ENCODE assay signal across 7 cellular contexts in genomic region chr16:10918294-10919002, GRCh38. TPM values are rescaled to one million over a fixed set of nuclear protein-coding genes. Genes with fewer than 3 reads are reported as not detected.
DNase-seq lines count a peak whose midpoint lies in the region; ATAC-seq and TF ChIP-seq lines count a peak whose summit lies in the region.

No MANE protein-coding gene starts in this region.

- H3K27me3 ChIP-seq in RWPE2 (ENCODE audit: insufficient read depth, poor library complexity, severe bottlenecking) (no peaks in the 10 kb centered on the region), gastroesophageal sphincter (no peaks in the 10 kb centered on the region)

- TF ChIP-seq POLR2A in GM15510 (IDR thresholded peaks at IDR 0.05; ENCODE audit: borderline replicate concordance, extremely low read depth, insufficient read length) (peak; percentile 16), gastroesophageal sphincter (IDR thresholded peaks at IDR 0.05) (no peak)

- ATAC-seq in RWPE2 (ENCODE audit: low read depth) (peak; percentile 87), gastroesophageal sphincter (peak; percentile 90)

- no peak overlapping the region for H3K4me3 ChIP-seq in RWPE2 (ENCODE audit: severe bottlenecking)
- peak overlapping the region in 1 of 2 donors; percentile 27 for H3K4me3 ChIP-seq in gastroesophageal sphincter

- no peaks in the 10 kb centered on the region for H3K9me3 ChIP-seq in RWPE2 (ENCODE audit: severe bottlenecking)
- H3K9me3 ChIP-seq in gastroesophageal sphincter: no peaks in the 10 kb centered on the region

- H3K27ac ChIP-seq in RWPE2 (ENCODE audit: poor library complexity, severe bottlenecking) (no peak overlapping the region), gastroesophageal sphincter (peak overlapping the region in 3 of 4 donors; percentile 53 to 58 (median 53))

- no peak for TF ChIP-seq EP300 in gastroesophageal sphincter (IDR thresholded peaks at IDR 0.05)

- no peaks in the 10 kb centered on the region for H3K4me1 ChIP-seq in RWPE2 (ENCODE audit: insufficient read depth, poor library complexity, severe bottlenecking)
- peaks cover 0 to 57% (median 25%) of the 10 kb centered on the region in 3 donors for H3K4me1 ChIP-seq in gastroesophageal sphincter

- DNase-seq in M059J (ENCODE audit: low read depth): peak; percentile 87
- no peak for DNase-seq in RWPE2 (ENCODE audit: low spot score)
- DNase-seq in activated T-helper 9 cell treated with anti-CD3 and anti-CD28 coated beads, Interleukin-2, amount 50 U/mL, for 16 hours (ENCODE audit: low read depth): peak; percentile 62
- DNase-seq in occipital lobe (lab: John Stamatoyannopoulos, UW): peak; percentile 73
- DNase-seq in superior temporal gyrus (ENCODE audit: extremely low spot score): peak; percentile 97

- TF ChIP-seq CTCF in RWPE2 (IDR thresholded peaks at IDR 0.05; ENCODE audit: poor library complexity, severe bottlenecking): peak; percentile 94
- TF ChIP-seq CTCF in gastroesophageal sphincter (IDR thresholded peaks at IDR 0.05): peak in 3 of 4 experiments; percentile 94 to 97 (median 95)

- WGBS in gastroesophageal sphincter (ENCODE audit: low coverage in 1 of 2), 2 donors: 39 to 45% methylated on average over 7 to 8 of the region's 21 CpGs

- H3K36me3 ChIP-seq in RWPE2 (ENCODE audit: low read depth) (no peaks in the 10 kb centered on the region), gastroesophageal sphincter (peaks cover 0 to 10% of the 10 kb centered on the region in 2 donors)

RNA-seq across cellular contexts. Expression of gene DEXI, which starts 23.8 kb away (rescaled TPM):
- total RNA-seq in M059J (2014; rRNA removed; shearing (Covaris generic)): 53.0 and 60.7 TPM in 2 replicates
- total RNA-seq in gastroesophageal sphincter (100 to 1,000 TPM in 2 of 4 donors, 10 to 100 TPM in 2; 79.2 to 136 (median 102) TPM), occipital lobe (8.1 TPM)

RNA-seq across cellular contexts. Expression of gene CLEC16A, which starts 25.9 kb away (rescaled TPM):
- 8.1 and 15.6 TPM in 2 replicates for total RNA-seq in M059J (2014; rRNA removed; shearing (Covaris generic))
- total RNA-seq in gastroesophageal sphincter (10 to 100 TPM; 19.9 to 38.3 (median 35.0) TPM), occipital lobe (20.4 TPM)

RNA-seq across cellular contexts. Expression of gene CIITA, which starts 41.4 kb away (rescaled TPM):
- 0.71 and 1.0 TPM in 2 replicates for total RNA-seq in M059J (2014; rRNA removed; shearing (Covaris generic))
- total RNA-seq in gastroesophageal sphincter: 10 to 100 TPM in 1 of 4 donors, 1 to 10 TPM in 3; 4.3 to 26.5 (median 7.4) TPM
- 0.47 TPM for total RNA-seq in occipital lobe
